In genomic region chr2:12335185-12335584, GRCh38 we compare ENCODE assay signal across 22 cellular contexts.
DNase-seq lines count a peak whose midpoint lies in the region; ATAC-seq and TF ChIP-seq lines count a peak whose summit lies in the region.
"Had no signal": no experiment of that assay in that cellular context is flagged by ENCODE, and none has a peak within 500 bp of the region (broad histone marks: within the 10 kb centered on the region; RNA-seq: fewer than 3 reads in every experiment).

No MANE protein-coding gene starts in this region.

- no peaks in the 10 kb centered on the region for H3K36me3 ChIP-seq in BLaER1 treated with 17β-estradiol and CSF1 and Interleukin-3, amounts not matched to agents 10 nM and 100 nM
- no peaks in the 10 kb centered on the region for H3K36me3 ChIP-seq in uterus
- H3K36me3 ChIP-seq: BE2C, HAP-1 had no signal

- no peak for TF ChIP-seq POLR2A in uterus (IDR thresholded peaks at IDR 0.05)

- peak overlapping the region in 6 of 11 experiments; percentile 46 to 67 (median 50); a peak in 12 of 22 replicates for H3K4me2 ChIP-seq in BLaER1 treated with 17β-estradiol and CSF1 and Interleukin-3, amounts not matched to agents 10 nM and 100 nM
- H3K4me2 ChIP-seq: A549, GM23338 had no signal

- intact Hi-C loops in sciatic nerve (cut with DNase I) = no loop called here
- intact Hi-C loops in uterus (cut with DNase I; ENCODE audit: low total_unique reads) = no loop called here

- peak; percentile 23 for DNase-seq in fibroblast of mammary gland (ENCODE audit: low read depth)
- no peak for DNase-seq in sciatic nerve (ENCODE audit: low spot score)
- no peak for DNase-seq in uterus
- no peak for DNase-seq in activated T-cell treated with anti-CD3 and anti-CD28 coated beads, Interleukin-2, amount 50 U/mL, for 1 hour
- DNase-seq in GDM1 (lab: John Stamatoyannopoulos, UW) = no peak
- DNase-seq: 8988T; ACHN; AML-193; BE2C; Caco-2; CD4-positive, CD25-positive, alpha-beta regulatory T cell; CD8-positive, alpha-beta T cell; DMS153; DND-41; HFFc6 had no signal

- peak; percentile 92 for ATAC-seq in sciatic nerve
- ATAC-seq in GM18867 (IDR thresholded peaks at IDR 0.05; ENCODE audit: unreplicated experiment) = no peak
- ATAC-seq: GM12878, GM23338 had no signal

- H3K9me3 ChIP-seq in BLaER1 treated with 17β-estradiol and CSF1 and Interleukin-3, amounts not matched to agents 10 nM and 100 nM (replicated peaks in 1 of 11) = peaks cover 18 to 38% (median 23%) of the 10 kb centered on the region in 11 experiments
- H3K9me3 ChIP-seq in uterus = no peaks in the 10 kb centered on the region
- H3K9me3 ChIP-seq: Caco-2, HAP-1 had no signal

- TF ChIP-seq CTCF in fibroblast of mammary gland (conservative IDR thresholded peaks at IDR 0.05; ENCODE audit: control insufficient read depth, insufficient read depth, low read depth, low read length) (no peak), uterus (IDR thresholded peaks at IDR 0.05) (no peak)

- H3K4me3 ChIP-seq in BLaER1 treated with 17β-estradiol and CSF1 and Interleukin-3, amounts not matched to agents 10 nM and 100 nM = no peak overlapping the region
- H3K4me3 ChIP-seq in fibroblast of mammary gland (ENCODE audit: control insufficient read depth, low read depth, low read length) = no peak overlapping the region
- no peak overlapping the region for H3K4me3 ChIP-seq in uterus
- H3K4me3 ChIP-seq: A549, GM12878, GM23338, HAP-1 had no signal

- H3K4me1 ChIP-seq in BLaER1 treated with 17β-estradiol and CSF1 and Interleukin-3, amounts not matched to agents 10 nM and 100 nM = peaks cover 0 to 16% (median 11%) of the 10 kb centered on the region in 10 experiments; a peak in 14 of 20 replicates
- H3K4me1 ChIP-seq in uterus = no peaks in the 10 kb centered on the region
- H3K4me1 ChIP-seq: A549, Caco-2, HAP-1 had no signal

- no peak overlapping the region for H3K9ac ChIP-seq in BLaER1 treated with 17β-estradiol and CSF1 and Interleukin-3, amounts not matched to agents 10 nM and 100 nM

- no peak overlapping the region for H3K27ac ChIP-seq in BLaER1 treated with 17β-estradiol and CSF1 and Interleukin-3, amounts not matched to agents 10 nM and 100 nM
- H3K27ac ChIP-seq in uterus = peak overlapping the region; percentile 64 to 71
- H3K27ac ChIP-seq: A549, C4-2B had no signal

- no peaks in the 10 kb centered on the region for H4K20me1 ChIP-seq in BLaER1 treated with 17β-estradiol and CSF1 and Interleukin-3, amounts not matched to agents 10 nM and 100 nM

- H3K27me3 ChIP-seq in BLaER1 treated with 17β-estradiol and CSF1 and Interleukin-3, amounts not matched to agents 10 nM and 100 nM = no peaks in the 10 kb centered on the region
- no peaks in the 10 kb centered on the region for H3K27me3 ChIP-seq in uterus
- H3K27me3 ChIP-seq: BE2C had no signal

Comparison
In these comparisons a context has a peak if more than half of its experiments do, and no peak if none do; other contexts are left out.
1. H3K27ac ChIP-seq: peak in uterus (2 of 2); none in BLaER1 treated with 17β-estradiol and CSF1 and Interleukin-3, amounts not matched to agents 10 nM and 100 nM (0 of 11).